14 cellular contexts compared by ENCODE assay signal in the genomic region with DNA sequence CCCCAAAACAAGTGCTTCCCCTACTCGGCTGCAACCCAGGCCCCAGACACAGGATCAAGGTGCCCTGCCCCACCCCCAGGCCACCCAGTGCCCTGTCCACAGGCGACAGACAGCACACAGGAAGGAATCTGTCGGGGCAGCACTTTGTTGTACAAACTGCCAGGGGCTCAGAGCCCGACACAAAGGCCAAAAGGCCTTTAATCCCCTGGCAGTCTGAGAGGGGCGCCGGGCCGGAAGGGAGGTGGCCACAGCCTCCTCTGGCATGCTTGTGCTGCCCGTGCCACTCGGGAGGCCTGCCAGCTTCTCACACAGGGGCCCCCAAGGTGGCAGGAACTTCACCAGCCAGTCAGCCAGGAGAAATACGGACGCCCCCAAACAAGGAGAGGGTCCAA. TPM values are rescaled to one million over a fixed set of nuclear protein-coding genes. Genes with fewer than 3 reads are reported as not detected.
DNase-seq lines count a peak whose midpoint lies in the region; ATAC-seq and TF ChIP-seq lines count a peak whose summit lies in the region.
"Had no signal": no experiment of that assay in that cellular context is flagged by ENCODE, and none has a peak within 500 bp of the region (broad histone marks: within the 10 kb centered on the region; RNA-seq: fewer than 3 reads in every experiment).

No MANE protein-coding gene starts in this region.

- peak overlapping the region; percentile 78 for H4K8ac ChIP-seq in trophoblast cell (ENCODE audit: low read depth, low read length)

- no peak for ATAC-seq in Right ventricle myocardium inferior
- ATAC-seq in left cardiac atrium, result no peak

- H3K23ac ChIP-seq in trophoblast cell (ENCODE audit: low read length), result no peak overlapping the region

- peak overlapping the region; percentile 96 for H3K4ac ChIP-seq in trophoblast cell (ENCODE audit: low read depth, low read length)

- peak overlapping the region; percentile 99 for H4K91ac ChIP-seq in trophoblast cell (ENCODE audit: low read depth, low read length)

- H3K79me2 ChIP-seq in trophoblast cell (ENCODE audit: control insufficient read depth, insufficient read depth, low read length, poor library complexity), result peaks cover 18% of the 10 kb centered on the region

- peak overlapping the region; percentile 11 for H3K4me2 ChIP-seq in trophoblast cell (ENCODE audit: low read length)

- TF ChIP-seq POLR2A in vagina (IDR thresholded peaks at IDR 0.05), result no peak

- H3K4me1 ChIP-seq in cardiac muscle cell (ENCODE audit: low read depth), result peaks cover 46% of the 10 kb centered on the region
- H3K4me1 ChIP-seq in trophoblast cell (ENCODE audit: control insufficient read depth in 1 of 2, insufficient read depth in 2 of 2, low read length in 2 of 2), result peaks cover 76 to 86% of the 10 kb centered on the region in 2 experiments
- peaks cover 99% of the 10 kb centered on the region for H3K4me1 ChIP-seq in vagina

- intact Hi-C loops in Right ventricle myocardium inferior (cut with DNase I) (no loop called here), left cardiac atrium (cut with DNase I) (no loop called here), vagina (cut with DNase I) (no loop called here)

- H3K4me3 ChIP-seq in cardiac muscle cell, result no peak overlapping the region
- H3K4me3 ChIP-seq in trophoblast cell (ENCODE audit: low read depth, low read length), result no peak overlapping the region
- H3K4me3 ChIP-seq in vagina, result no peak overlapping the region
- H3K4me3 ChIP-seq: SK-N-MC had no signal

- peak overlapping the region; percentile 99 for H2BK120ac ChIP-seq in trophoblast cell (ENCODE audit: insufficient read depth, low read length, poor library complexity)

- DNase-seq in Right ventricle myocardium inferior (ENCODE audit: missing footprints) (peak; percentile 33), left cardiac atrium (no peak), cardiac muscle cell (ENCODE audit: low read depth in 1 of 2, low spot score in 1 of 2) (no peak), trophoblast cell (no peak), vagina (ENCODE audit: extremely low spot score in 2 of 2) (no peak), NCI-H1417 (lab: John Stamatoyannopoulos, UW) (no peak), NOMO-1 treated with dmso at 0.1 percent for 144 hours (lab: John Stamatoyannopoulos, UW; ENCODE audit: unreplicated experiment) (no peak), T1000 (lab: John Stamatoyannopoulos, UW) (no peak)
- DNase-seq: activated CD4-positive, alpha-beta T cell treated with anti-CD3 and anti-CD28 coated beads for 4 hours; caudate nucleus; DMS53; NCI-H1105; NCI-H524 had no signal

- peak overlapping the region; percentile 50 for H2AK5ac ChIP-seq in trophoblast cell (ENCODE audit: low read length)

- H2BK5ac ChIP-seq in trophoblast cell (ENCODE audit: low read depth, low read length, poor library complexity), result peak overlapping the region; percentile 98

- peak overlapping the region; percentile 47 for H3K27ac ChIP-seq in cardiac muscle cell
- peak overlapping the region; percentile 97 for H3K27ac ChIP-seq in trophoblast cell (ENCODE audit: low read depth, low read length)
- peak overlapping the region; percentile 82 for H3K27ac ChIP-seq in vagina
- H3K27ac ChIP-seq: SK-N-MC had no signal

- H2BK12ac ChIP-seq in trophoblast cell (ENCODE audit: low read length), result peak overlapping the region; percentile 99

- H3K79me1 ChIP-seq in trophoblast cell (ENCODE audit: low read length), result peaks cover 71% of the 10 kb centered on the region

- no CpG with 5 or more reads among the region's 11 CpGs for WGBS in trophoblast cell (ENCODE audit: extremely low coverage, insufficient coverage, insufficient read length)

- H3K14ac ChIP-seq in trophoblast cell (ENCODE audit: low read length), result peak overlapping the region; percentile 96

- H3K9ac ChIP-seq in trophoblast cell (ENCODE audit: low read length), result no peak overlapping the region

- H2AFZ ChIP-seq in trophoblast cell (ENCODE audit: insufficient read depth, low read length, poor library complexity), result peak overlapping the region; percentile 50

- TF ChIP-seq CTCF in cardiac muscle cell (IDR thresholded peaks at IDR 0.05; ENCODE audit: low read depth, low read length) (no peak), vagina (IDR thresholded peaks at IDR 0.05) (no peak)

- H3K18ac ChIP-seq in trophoblast cell (ENCODE audit: low read length), result peak overlapping the region; percentile 93

- H3K36me3 ChIP-seq in cardiac muscle cell (no peaks in the 10 kb centered on the region), trophoblast cell (ENCODE audit: control insufficient read depth in 1 of 2, insufficient read depth in 2 of 2, low read length in 2 of 2) (peaks cover 4 to 9% of the 10 kb centered on the region in 2 experiments), vagina (no peaks in the 10 kb centered on the region)

- no peaks in the 10 kb centered on the region for H3K27me3 ChIP-seq in cardiac muscle cell
- no peaks in the 10 kb centered on the region for H3K27me3 ChIP-seq in trophoblast cell (ENCODE audit: insufficient read depth, low read length)
- no peaks in the 10 kb centered on the region for H3K27me3 ChIP-seq in vagina

- no peaks in the 10 kb centered on the region for H3K9me3 ChIP-seq in cardiac muscle cell (ENCODE audit: low read depth)
- H3K9me3 ChIP-seq in trophoblast cell (ENCODE audit: insufficient read depth, low read depth, low read length), result no peaks in the 10 kb centered on the region
- H3K9me3 ChIP-seq in vagina, result no peaks in the 10 kb centered on the region

- peak overlapping the region; percentile 65 for H4K12ac ChIP-seq in trophoblast cell (ENCODE audit: low read depth, low read length)

RNA-seq across cellular contexts. Expression of a gene that starts 35.1 kb away (rescaled TPM):
- total RNA-seq in Right ventricle myocardium inferior, result 269 TPM
- 100 to 1,000 TPM; 307 to 608 TPM for total RNA-seq in left cardiac atrium
- total RNA-seq in cardiac muscle cell, result 112 and 193 TPM in 2 replicates
- polyA plus RNA-seq in cardiac muscle cell, result 62.3 and 96.2 TPM in 2 replicates
- 97.2 and 106 TPM in 2 replicates for polyA plus RNA-seq in trophoblast cell (2013)
- total RNA-seq in vagina, result 179 TPM

Comparison
In these comparisons a context has a peak if more than half of its experiments do, and no peak if none do; other contexts are left out.
1. H3K27ac ChIP-seq: peak in every context shown above with its lines; median percentile 97 in trophoblast cell; 82 in vagina; 47 in cardiac muscle cell.